1 cellular context compared by ENCODE assay signal in the genomic region with DNA sequence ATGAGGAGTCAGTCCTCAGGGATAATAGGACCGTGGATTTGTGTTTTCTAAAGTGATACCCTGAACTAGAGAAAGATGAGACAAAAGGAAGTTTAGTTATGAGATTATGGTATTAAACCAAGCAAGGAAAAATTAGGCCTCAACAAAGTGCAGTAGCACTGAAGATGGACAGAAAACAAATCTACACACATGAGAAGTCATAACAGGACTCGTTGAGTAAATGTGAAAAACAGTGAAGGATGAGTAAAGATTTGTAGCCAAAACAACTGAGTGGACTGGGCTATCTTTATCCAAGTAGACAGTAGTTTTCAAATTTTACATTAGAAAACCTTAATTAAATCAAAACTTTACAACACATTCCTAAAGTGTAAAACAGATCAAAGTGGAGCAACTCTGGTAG.
TF ChIP-seq lines count a peak whose summit lies in the region.

No MANE protein-coding gene starts in this region.

TF ChIP-seq in GM23338, 12 proteins besides CTCF, POLR2A, EP300 and RAD21 (continued from another document):
- TF ChIP-seq, protein P1, sequence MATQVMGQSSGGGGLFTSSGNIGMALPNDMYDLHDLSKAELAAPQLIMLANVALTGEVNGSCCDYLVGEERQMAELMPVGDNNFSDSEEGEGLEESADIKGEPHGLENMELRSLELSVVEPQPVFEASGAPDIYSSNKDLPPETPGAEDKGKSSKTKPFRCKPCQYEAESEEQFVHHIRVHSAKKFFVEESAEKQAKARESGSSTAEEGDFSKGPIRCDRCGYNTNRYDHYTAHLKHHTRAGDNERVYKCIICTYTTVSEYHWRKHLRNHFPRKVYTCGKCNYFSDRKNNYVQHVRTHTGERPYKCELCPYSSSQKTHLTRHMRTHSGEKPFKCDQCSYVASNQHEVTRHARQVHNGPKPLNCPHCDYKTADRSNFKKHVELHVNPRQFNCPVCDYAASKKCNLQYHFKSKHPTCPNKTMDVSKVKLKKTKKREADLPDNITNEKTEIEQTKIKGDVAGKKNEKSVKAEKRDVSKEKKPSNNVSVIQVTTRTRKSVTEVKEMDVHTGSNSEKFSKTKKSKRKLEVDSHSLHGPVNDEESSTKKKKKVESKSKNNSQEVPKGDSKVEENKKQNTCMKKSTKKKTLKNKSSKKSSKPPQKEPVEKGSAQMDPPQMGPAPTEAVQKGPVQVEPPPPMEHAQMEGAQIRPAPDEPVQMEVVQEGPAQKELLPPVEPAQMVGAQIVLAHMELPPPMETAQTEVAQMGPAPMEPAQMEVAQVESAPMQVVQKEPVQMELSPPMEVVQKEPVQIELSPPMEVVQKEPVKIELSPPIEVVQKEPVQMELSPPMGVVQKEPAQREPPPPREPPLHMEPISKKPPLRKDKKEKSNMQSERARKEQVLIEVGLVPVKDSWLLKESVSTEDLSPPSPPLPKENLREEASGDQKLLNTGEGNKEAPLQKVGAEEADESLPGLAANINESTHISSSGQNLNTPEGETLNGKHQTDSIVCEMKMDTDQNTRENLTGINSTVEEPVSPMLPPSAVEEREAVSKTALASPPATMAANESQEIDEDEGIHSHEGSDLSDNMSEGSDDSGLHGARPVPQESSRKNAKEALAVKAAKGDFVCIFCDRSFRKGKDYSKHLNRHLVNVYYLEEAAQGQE (IDR thresholded peaks at IDR 0.05; ENCODE audit: unreplicated experiment) = no peak
